ENCODE assay signal across 8 cellular contexts in the genomic region with DNA sequence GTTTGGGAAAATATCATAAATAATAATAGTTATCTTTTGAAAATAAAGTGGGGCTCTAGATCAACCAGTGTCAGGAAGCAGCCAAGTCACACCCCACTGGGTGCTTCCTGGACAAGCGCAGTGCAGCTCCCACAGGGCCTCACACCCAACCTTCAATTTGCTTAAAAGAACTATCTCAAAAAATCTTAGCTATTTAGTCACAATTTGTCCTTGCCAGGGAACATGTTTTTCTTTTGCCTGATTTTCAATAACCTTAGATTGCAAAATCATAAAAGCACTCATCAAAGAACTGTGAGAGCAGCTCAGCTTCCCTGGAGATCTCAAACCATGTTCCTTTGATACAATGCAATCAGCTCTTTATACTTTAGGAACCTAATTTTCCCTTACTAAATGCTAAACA. TPM values are rescaled to one million over a fixed set of nuclear protein-coding genes. Genes with fewer than 3 reads are reported as not detected.
DNase-seq lines count a peak whose midpoint lies in the region; ATAC-seq, FAIRE-seq and TF ChIP-seq lines count a peak whose summit lies in the region.

No MANE protein-coding gene starts in this region.

- peak; percentile 33 for FAIRE-seq in GM12892 (lab: Jason Lieb, UNC)

- no peaks in the 10 kb centered on the region for H3K36me3 ChIP-seq in gastrocnemius medialis

- H3K27ac Mint-ChIP-seq in T-helper 17 cell, result peak overlapping the region; percentile 97

- intact Hi-C loops in gastrocnemius medialis (cut with DNase I; ENCODE audit: low total_unique reads), result loop anchor here (10.0 kb wide), 1 partner anchor 824 kb away; a partner anchor contains a TSS

- TF ChIP-seq POLR2A in GM12892 (IDR thresholded peaks at IDR 0.05; ENCODE audit: low read depth, low read length), result no peak
- TF ChIP-seq POLR2A in gastrocnemius medialis (IDR thresholded peaks at IDR 0.05), result no peak

- H3K4me1 ChIP-seq in gastrocnemius medialis, result peaks cover 19% of the 10 kb centered on the region in 2 donors

- DNase-seq in GM12892 (ENCODE audit: insufficient read length), result no peak
- no peak for DNase-seq in T-helper 17 cell
- DNase-seq in fibroblast of the aortic adventitia (ENCODE audit: low read depth), result peak; percentile 45
- DNase-seq in gastrocnemius medialis, result peak in 1 of 2 donors; percentile 44
- no peak for DNase-seq in RPMI8226
- DNase-seq in GM13977 (ENCODE audit: low spot score), result no peak
- DNase-seq in stimulated activated CD4-positive, alpha-beta T cell treated with anti-CD3 and anti-CD28 coated beads, Interleukin-12 subunit alpha, Interleukin-12 subunit beta, amount 100 ng/mL, for 4 hours, result no peak

- H3K4me3 Mint-ChIP-seq in T-helper 17 cell, result peak overlapping the region; percentile 94

- H3K4me3 ChIP-seq in fibroblast of the aortic adventitia (ENCODE audit: low read depth, low read length), result no peak overlapping the region
- no peak overlapping the region for H3K4me3 ChIP-seq in gastrocnemius medialis

- peaks cover 36% of the 10 kb centered on the region for H3K4me1 Mint-ChIP-seq in T-helper 17 cell

- in situ Hi-C loops in gastrocnemius medialis (cut with MboI; ENCODE audit: low sequenced_read_pairs in 4 of 4) (loop anchor here (5.0 to 10.0 kb wide), 4 partner anchors 166 to 188 kb away; a partner anchor contains a TSS), GM13977 (cut with MboI; ENCODE audit: low pct_unique_long_range_greater_than_20kb, low sequenced_read_pairs, unreplicated experiment) (loop anchor here (10.0 kb wide), 1 partner anchor 186 kb away; no protein-coding TSS in a partner anchor)

- H3K27me3 ChIP-seq in gastrocnemius medialis, result no peaks in the 10 kb centered on the region

- H3K9me3 ChIP-seq in T-helper 17 cell (ENCODE audit: control insufficient read depth, low read length, poor library complexity, severe bottlenecking), result no peaks in the 10 kb centered on the region
- H3K9me3 ChIP-seq in gastrocnemius medialis, result no peaks in the 10 kb centered on the region

- ATAC-seq in T-helper 17 cell (no peak), gastrocnemius medialis (peak in 1 of 2 donors; percentile 30), HG03378 (IDR thresholded peaks at IDR 0.05; ENCODE audit: unreplicated experiment) (no peak)

- H3K27me3 Mint-ChIP-seq in T-helper 17 cell, result no peaks in the 10 kb centered on the region

- peak overlapping the region; percentile 90 to 98 (median 92) for H3K27ac ChIP-seq in gastrocnemius medialis

- H3K36me3 Mint-ChIP-seq in T-helper 17 cell (ENCODE audit: low read depth), result no peaks in the 10 kb centered on the region

- no peak for TF ChIP-seq CTCF in fibroblast of the aortic adventitia (IDR thresholded peaks at IDR 0.05; ENCODE audit: insufficient read depth, low read length)
- no peak for TF ChIP-seq CTCF in gastrocnemius medialis (IDR thresholded peaks at IDR 0.05 in 4 of 5, conservative IDR thresholded peaks at IDR 0.05 in 1 of 5)
- TF ChIP-seq CTCF in GM13977 (IDR thresholded peaks at IDR 0.05; ENCODE audit: extremely low read depth, insufficient read depth, missing control alignments), result no peak

RNA-seq across cellular contexts. Expression of a gene that starts 1.6 kb away (rescaled TPM):
- polyA plus RNA-seq in GM12892 (2012; ENCODE audit: missing spikeins), result 37.6 TPM
- 10 to 100 TPM; 49.5 to 62.4 TPM for total RNA-seq in T-helper 17 cell
- total RNA-seq in fibroblast of the aortic adventitia (ENCODE audit: low replicate concordance), result 41.7 and 90.3 TPM in 2 replicates
- total RNA-seq in gastrocnemius medialis, result 1 to 10 TPM; 7.0 to 9.5 (median 9.2) TPM

RNA-seq across cellular contexts. Expression of a gene that starts 39.7 kb away (rescaled TPM):
- not detected for polyA plus RNA-seq in GM12892 (2012; ENCODE audit: missing spikeins)
- total RNA-seq in T-helper 17 cell (under 1 TPM in 1 of 2 donors, not detected in 1; 0.23 TPM), fibroblast of the aortic adventitia (ENCODE audit: low replicate concordance) (0.09 and 0.25 TPM in 2 replicates), gastrocnemius medialis (1 to 10 TPM; 5.9 to 9.0 (median 7.4) TPM)
